In genomic region chrX:67759018-67759417, GRCh38 we compare ENCODE assay signal across 9 cellular contexts.
"Had no signal": no experiment of that assay in that cellular context is flagged by ENCODE, and none has a peak within 500 bp of the region (broad histone marks: within the 10 kb centered on the region; RNA-seq: fewer than 3 reads in every experiment).

No MANE protein-coding gene starts in this region.

- H3K27ac ChIP-seq: GM23248 had no signal

- ATAC-seq: GM23338, HCT116 had no signal

- H3K4me3 ChIP-seq: GM23248, GM23338, HAP-1 had no signal

- H3K4me1 ChIP-seq: HAP-1 had no signal

- DNase-seq: GM23248, GOT3, H7, H9, HCEC 1CT, HFFc6 had no signal

- H3K36me3 ChIP-seq: HAP-1 had no signal

- H3K9me3 ChIP-seq: HAP-1 had no signal
